ENCODE assay signal across 8 cellular contexts in genomic region chr3:142723968-142724681, GRCh38. TPM values are rescaled to one million over a fixed set of nuclear protein-coding genes. Genes with fewer than 3 reads are reported as not detected.
A peak's percentile ranks its signal among the peaks of the same experiment; 100 is the strongest.
DNase-seq lines count a peak whose midpoint lies in the region; ATAC-seq and TF ChIP-seq lines count a peak whose summit lies in the region.

TSS of gene TRPC1 (plus strand) at chr3:142724034. CDS start at chr3:142724560, 526 bp downstream.

- peak within 1 kb of the TSS; percentile 85 for H3K4me3 Mint-ChIP-seq in activated naive CD8-positive, alpha-beta T cell treated with anti-CD3 and anti-CD28 coated beads, Interleukin-2, amount 10 ng/mL, durations not matched to agents 7 days and 5 days

- H3K4me1 ChIP-seq in Loucy (ENCODE audit: insufficient read depth, low read length, poor library complexity, severe bottlenecking) (peaks cover 13% of the 10 kb centered on the region), SK-N-SH (ENCODE audit: control insufficient read depth in 1 of 2, insufficient read depth in 2 of 2, low read depth in 1 of 2, low read length in 1 of 2) (peaks cover 0 to 2% of the 10 kb centered on the region in 2 experiments; a peak in 1 of 4 replicates), parathyroid adenoma (no peaks in the 10 kb centered on the region), transverse colon (peaks cover 0 to 17% (median 9%) of the 10 kb centered on the region in 4 donors)

- POLR2A ChIA-PET in SK-N-SH (lab: Yijun Ruan, JAX) = interaction anchor here (0.8 to 1.2 kb wide), 5 partner anchors 19 to 277 kb away, joined by 3 to 4 read pairs (median 3); partner anchors contain the start of genes ATR, PLS1 and U2SURP
- POLR2A ChIA-PET in activated naive CD8-positive, alpha-beta T cell treated with anti-CD3 and anti-CD28 coated beads, Interleukin-2, amount 10 ng/mL, durations not matched to agents 7 days and 5 days (lab: Charles Lee) = interaction anchor here (0.8 to 1.4 kb wide), 2 partner anchors 145 to 146 kb away, joined by 3 to 5 read pairs; partner anchors contain the start of gene ATR

- peaks cover 7% of the 10 kb centered on the region for H3K4me1 Mint-ChIP-seq in activated naive CD8-positive, alpha-beta T cell treated with anti-CD3 and anti-CD28 coated beads, Interleukin-2, amount 10 ng/mL, durations not matched to agents 7 days and 5 days

- no peaks in the 10 kb centered on the region for H3K9me3 ChIP-seq in Loucy (ENCODE audit: insufficient read depth, low read depth, low read length)
- H3K9me3 ChIP-seq in SK-N-SH = no peaks in the 10 kb centered on the region
- H3K9me3 ChIP-seq in parathyroid adenoma (ENCODE audit: control insufficient read depth, low read length) = no peaks in the 10 kb centered on the region
- H3K9me3 ChIP-seq in transverse colon = no peaks in the 10 kb centered on the region

- H3K4me3 ChIP-seq in H7 (ENCODE audit: insufficient read depth, low read depth, low read length) (peak within 1 kb of the TSS; percentile 90), Loucy (ENCODE audit: low read length, poor library complexity, severe bottlenecking) (peak within 1 kb of the TSS; percentile 86), SK-N-SH (ENCODE audit: low read depth in 2 of 2, low read length in 1 of 2) (peak within 1 kb of the TSS; percentile 96 to 99), parathyroid adenoma (ENCODE audit: low read depth, low read length) (peak within 1 kb of the TSS; percentile 71), transverse colon (peak within 1 kb of the TSS; percentile 33 to 87 (median 77))

- H3K27ac ChIP-seq in SK-N-SH (ENCODE audit: low read depth in 2 of 2, low read length in 1 of 2) (peak within 1 kb of the TSS; percentile 74 to 94), parathyroid adenoma (peak within 1 kb of the TSS; percentile 66), transverse colon (peak within 1 kb of the TSS; percentile 86 to 88 (median 87))

- DNase-seq in GF-D8 (lab: John Stamatoyannopoulos, UW) = peak; percentile 38
- peak; percentile 94 for DNase-seq in H7
- peak; percentile 95 for DNase-seq in SK-N-SH
- peak; percentile 78 for DNase-seq in activated naive CD8-positive, alpha-beta T cell treated with anti-CD3 and anti-CD28 coated beads, Interleukin-2, amount 10 ng/mL, durations not matched to agents 7 days and 5 days
- peak; percentile 87 for DNase-seq in cardiac septum (ENCODE audit: low spot score)
- DNase-seq in transverse colon = peak; percentile 26

- H3K27me3 ChIP-seq in H7 (ENCODE audit: control insufficient read depth, insufficient read depth, low read length) (no peaks in the 10 kb centered on the region), Loucy (ENCODE audit: insufficient read depth, low read length, poor library complexity, severe bottlenecking) (no peaks in the 10 kb centered on the region), SK-N-SH (ENCODE audit: insufficient read depth) (no peaks in the 10 kb centered on the region), parathyroid adenoma (ENCODE audit: control insufficient read depth, insufficient read depth, low read length) (no peaks in the 10 kb centered on the region), transverse colon (peaks cover 28% of the 10 kb centered on the region)

- H3K79me2 ChIP-seq in Loucy (ENCODE audit: insufficient read depth, low read length) (peaks cover 11% of the 10 kb centered on the region), SK-N-SH (ENCODE audit: insufficient read depth) (peaks cover 47% of the 10 kb centered on the region), parathyroid adenoma (no peaks in the 10 kb centered on the region)

- H3K27me3 Mint-ChIP-seq in activated naive CD8-positive, alpha-beta T cell treated with anti-CD3 and anti-CD28 coated beads, Interleukin-2, amount 10 ng/mL, durations not matched to agents 7 days and 5 days = peaks cover 67% of the 10 kb centered on the region

- H3K36me3 Mint-ChIP-seq in activated naive CD8-positive, alpha-beta T cell treated with anti-CD3 and anti-CD28 coated beads, Interleukin-2, amount 10 ng/mL, durations not matched to agents 7 days and 5 days = peaks cover 6% of the 10 kb centered on the region

- peak within 1 kb of the TSS; percentile 78 for H3K27ac Mint-ChIP-seq in activated naive CD8-positive, alpha-beta T cell treated with anti-CD3 and anti-CD28 coated beads, Interleukin-2, amount 10 ng/mL, durations not matched to agents 7 days and 5 days

- ATAC-seq in activated naive CD8-positive, alpha-beta T cell treated with anti-CD3 and anti-CD28 coated beads, Interleukin-2, amount 10 ng/mL, durations not matched to agents 7 days and 5 days (ENCODE audit: low read depth) = peak; percentile 96

- TF ChIP-seq EP300 in SK-N-SH (IDR thresholded peaks at IDR 0.05; ENCODE audit: borderline replicate concordance in 1 of 2, low read depth in 1 of 2, low read length in 1 of 2) (no peak), transverse colon (IDR thresholded peaks at IDR 0.05; ENCODE audit: low read depth) (no peak)

- TF ChIP-seq CTCF in Loucy (conservative IDR thresholded peaks at IDR 0.05; ENCODE audit: low read length) (no peak), SK-N-SH (IDR thresholded peaks at IDR 0.05) (no peak), parathyroid adenoma (IDR thresholded peaks at IDR 0.05) (no peak), transverse colon (IDR thresholded peaks at IDR 0.05) (no peak)

- H3K36me3 ChIP-seq in H7 (replicated peaks; ENCODE audit: control insufficient read depth, insufficient read depth, low read length) = no peaks in the 10 kb centered on the region
- H3K36me3 ChIP-seq in Loucy (ENCODE audit: insufficient read depth, low read length) = no peaks in the 10 kb centered on the region
- peaks cover 5 to 8% of the 10 kb centered on the region in 2 experiments for H3K36me3 ChIP-seq in SK-N-SH (replicated peaks in 1 of 2; ENCODE audit: control insufficient read depth in 1 of 2, insufficient read depth in 2 of 2, low read length in 1 of 2)
- no peaks in the 10 kb centered on the region for H3K36me3 ChIP-seq in parathyroid adenoma (ENCODE audit: control insufficient read depth, insufficient read depth, low read length)
- H3K36me3 ChIP-seq in transverse colon = no peaks in the 10 kb centered on the region

- H3K4me2 ChIP-seq in Loucy (ENCODE audit: low read depth, low read length, poor library complexity, severe bottlenecking) (peak within 1 kb of the TSS; percentile 76), SK-N-SH (peak within 1 kb of the TSS; percentile 84), parathyroid adenoma (ENCODE audit: low read length) (peak within 1 kb of the TSS; percentile 72)

- no peaks in the 10 kb centered on the region for H3F3A ChIP-seq in Loucy (ENCODE audit: low read depth)
- no peaks in the 10 kb centered on the region for H3F3A ChIP-seq in SK-N-SH (replicated peaks; ENCODE audit: insufficient read depth)

- in situ Hi-C loops in transverse colon (cut with MboI; ENCODE audit: low pct_ligation_motif_present in 1 of 4, low pct_unique_long_range_greater_than_20kb in 1 of 4, low sequenced_read_pairs in 3 of 4) = no loop called here

- 0% methylated on average over 4 of the region's 73 CpGs for WGBS in SK-N-SH (ENCODE audit: low lambda C conversion rate)
- WGBS in transverse colon (ENCODE audit: low coverage in 1 of 2), 2 donors = 1% methylated on average over 55 of the region's 73 CpGs; no CpG with 5 or more reads in 1 of the 2 donors

- intact Hi-C loops in cardiac septum (cut with DNase I) (loop anchor here (1.0 to 10.0 kb wide), 3 partner anchors 11 to 281 kb away; partner anchors contain the start of gene U2SURP), transverse colon (cut with DNase I; ENCODE audit: low total_unique reads) (no loop called here)

- H3K9me2 ChIP-seq in Loucy (replicated peaks; ENCODE audit: low read depth, low read length) = no peaks in the 10 kb centered on the region
- no peaks in the 10 kb centered on the region for H3K9me2 ChIP-seq in SK-N-SH

- TF ChIP-seq POLR2A in transverse colon (IDR thresholded peaks at IDR 0.05) = peak; percentile 50

- H4K20me1 ChIP-seq in Loucy (ENCODE audit: insufficient read depth, low read length, poor library complexity, severe bottlenecking) (no peaks in the 10 kb centered on the region), SK-N-SH (ENCODE audit: insufficient read depth) (no peaks in the 10 kb centered on the region)

- H3K9ac ChIP-seq in Loucy (ENCODE audit: low read depth, low read length, poor library complexity, severe bottlenecking) (peak within 1 kb of the TSS; percentile 72), SK-N-SH (peak within 1 kb of the TSS; percentile 81), parathyroid adenoma (no peak within 1 kb of the TSS)

- H3K9me3 Mint-ChIP-seq in activated naive CD8-positive, alpha-beta T cell treated with anti-CD3 and anti-CD28 coated beads, Interleukin-2, amount 10 ng/mL, durations not matched to agents 7 days and 5 days = peaks cover 5% of the 10 kb centered on the region

- no peak for TF ChIP-seq RAD21 in SK-N-SH (IDR thresholded peaks at IDR 0.05; ENCODE audit: low read length)

- CTCF ChIA-PET in SK-N-SH (lab: Yijun Ruan, JAX) = interaction anchor here (0.9 to 3.2 kb wide), 4 partner anchors 18 to 143 kb away, joined by 3 to 12 read pairs (median 4); no protein-coding TSS in a partner anchor

- H2AFZ ChIP-seq in Loucy (ENCODE audit: low read length) (peak within 1 kb of the TSS; percentile 87), SK-N-SH (ENCODE audit: low read depth) (peak within 1 kb of the TSS; percentile 95), parathyroid adenoma (peak within 1 kb of the TSS; percentile 81)

TF ChIP-seq in SK-N-SH, 30 proteins besides CTCF, POLR2A, EP300 and RAD21 (continues in another document):
- TF ChIP-seq USF1 (IDR thresholded peaks at IDR 0.05; ENCODE audit: borderline replicate concordance, low read depth) (no peak), TEAD4 (IDR thresholded peaks at IDR 0.05; ENCODE audit: borderline replicate concordance, insufficient read depth) (no peak), SIN3A (IDR thresholded peaks at IDR 0.05; ENCODE audit: borderline replicate concordance, low read depth, low read length) (0 out of 2 replicates have a peak, but pooled peaks have one; percentile 55)

RNA-seq across cellular contexts. Expression of gene TRPC1, which starts in this region (rescaled TPM):
- total RNA-seq in H7 (2014; rRNA removed; shearing (Covaris generic)) = 16.7 and 18.3 TPM in 2 replicates
- 9.6 and 13.4 TPM in 2 replicates for polyA plus RNA-seq in SK-N-SH (2012; rRNA removed)
- polyA plus RNA-seq in SK-N-SH (2012; cell fraction: cytosol; rRNA removed) = 12.0 and 13.5 TPM in 2 replicates
- polyA plus RNA-seq in SK-N-SH (2012; cell fraction: nucleus; rRNA removed) = 14.4 and 27.3 TPM in 2 replicates
- 1 to 10 TPM; 2.2 to 2.8 TPM for total RNA-seq in activated naive CD8-positive, alpha-beta T cell treated with anti-CD3 and anti-CD28 coated beads, Interleukin-2, amount 10 ng/mL, durations not matched to agents 7 days and 5 days
- 18.7 TPM for total RNA-seq in cardiac septum
- 10 to 100 TPM in 1 of 4 donors, 1 to 10 TPM in 2, under 1 TPM in 1; 0.75 to 11.7 (median 4.6) TPM for total RNA-seq in transverse colon

Comparison
In these comparisons a context has a peak if more than half of its experiments do, and no peak if none do; other contexts are left out.
1. Peak in every context shown above with its lines: DNase-seq, ATAC-seq, H3K4me3 ChIP-seq and H3K27ac ChIP-seq.
2. DNase-seq: peak in every context shown above with its lines; median percentile 95 in SK-N-SH; 94 in H7; 87 in cardiac septum; 78 in activated naive CD8-positive, alpha-beta T cell treated with anti-CD3 and anti-CD28 coated beads, Interleukin-2, amount 10 ng/mL, durations not matched to agents 7 days and 5 days; 38 in GF-D8; 26 in transverse colon.